ENCODE assay signal across 9 cellular contexts in genomic region chr2:26849056-26850001, GRCh38. TPM values are rescaled to one million over a fixed set of nuclear protein-coding genes. Genes with fewer than 3 reads are reported as not detected.
DNase-seq lines count a peak whose midpoint lies in the region; ATAC-seq, FAIRE-seq and TF ChIP-seq lines count a peak whose summit lies in the region.
"Had no signal": no experiment of that assay in that cellular context is flagged by ENCODE, and none has a peak within 500 bp of the region (broad histone marks: within the 10 kb centered on the region; RNA-seq: fewer than 3 reads in every experiment).

No MANE protein-coding gene starts in this region.

- 1 to 2% (median 2%) methylated on average over 56 to 76 of the region's 76 CpGs for WGBS in small intestine, 3 donors

- peak overlapping the region; percentile 72 for H3K4me3 Mint-ChIP-seq in CD8-positive, alpha-beta T cell
- H3K4me3 Mint-ChIP-seq in mesothelial cell of epicardium = peak overlapping the region; percentile 58

- H3K9me3 ChIP-seq in CD8-positive, alpha-beta T cell (ENCODE audit: low read length) = no peaks in the 10 kb centered on the region
- H3K9me3 ChIP-seq in small intestine (ENCODE audit: control insufficient read depth, low read depth) (no peaks in the 10 kb centered on the region), Karpas-422 (ENCODE audit: low read length) (no peaks in the 10 kb centered on the region)

- no peak overlapping the region for H3K9ac ChIP-seq in Karpas-422 (ENCODE audit: low read length)

- H3K36me3 ChIP-seq in CD8-positive, alpha-beta T cell (ENCODE audit: insufficient read depth, low read length) = no peaks in the 10 kb centered on the region
- H3K36me3 ChIP-seq in small intestine (ENCODE audit: control insufficient read depth in 2 of 2, insufficient read depth in 2 of 2, low read length in 2 of 2) (no peaks in the 10 kb centered on the region), Karpas-422 (ENCODE audit: insufficient read depth, low read length) (no peaks in the 10 kb centered on the region)

- H3K9me3 Mint-ChIP-seq in CD8-positive, alpha-beta T cell = no peaks in the 10 kb centered on the region
- no peaks in the 10 kb centered on the region for H3K9me3 Mint-ChIP-seq in mesothelial cell of epicardium

- no peak for ATAC-seq in CD8-positive, alpha-beta T cell

- TF ChIP-seq POLR2A in GM12892 (IDR thresholded peaks at IDR 0.05; ENCODE audit: low read depth, low read length) = no peak

- peak overlapping the region; percentile 43 for H3K4me3 ChIP-seq in CD8-positive, alpha-beta T cell (ENCODE audit: low read depth, low read length)
- no peak overlapping the region for H3K4me3 ChIP-seq in small intestine (ENCODE audit: low read depth in 1 of 2, low read length in 2 of 2)
- no peak overlapping the region for H3K4me3 ChIP-seq in Karpas-422 (ENCODE audit: low read length)

- H3K4me1 ChIP-seq in CD8-positive, alpha-beta T cell (ENCODE audit: insufficient read depth, low read length) = peaks cover 33% of the 10 kb centered on the region
- H3K4me1 ChIP-seq in small intestine (ENCODE audit: control insufficient read depth in 2 of 2, insufficient read depth in 1 of 2, low read depth in 1 of 2, low read length in 1 of 2) = no peaks in the 10 kb centered on the region
- peaks cover 9% of the 10 kb centered on the region; the same call in 1 of the 2 replicates for H3K4me1 ChIP-seq in Karpas-422 (ENCODE audit: low read length)

- H3K27me3 Mint-ChIP-seq in CD8-positive, alpha-beta T cell (ENCODE audit: low read depth) = peaks cover 60% of the 10 kb centered on the region
- peaks cover 87% of the 10 kb centered on the region for H3K27me3 Mint-ChIP-seq in mesothelial cell of epicardium (ENCODE audit: low read depth)

- POLR2A ChIA-PET in CD8-positive, alpha-beta T cell (lab: Charles Lee) = interaction anchor here (0.5 to 1.1 kb wide), 2 partner anchors 15 to 67 kb away, joined by 3 read pairs; no protein-coding TSS in a partner anchor

- H3K9me2 ChIP-seq in Karpas-422 (replicated peaks; ENCODE audit: insufficient read depth, low read length) = no peaks in the 10 kb centered on the region

- no peak overlapping the region for H3K4me2 ChIP-seq in Karpas-422 (ENCODE audit: low read depth, low read length, poor library complexity, severe bottlenecking)

- H3K36me3 Mint-ChIP-seq in CD8-positive, alpha-beta T cell = no peaks in the 10 kb centered on the region
- no peaks in the 10 kb centered on the region for H3K36me3 Mint-ChIP-seq in mesothelial cell of epicardium

- H3K27ac ChIP-seq in CD8-positive, alpha-beta T cell (ENCODE audit: low read depth, low read length) = no peak overlapping the region
- H3K27ac ChIP-seq in small intestine (ENCODE audit: low read depth in 1 of 2, low read length in 1 of 2) (no peak overlapping the region), Karpas-422 (ENCODE audit: low read length) (no peak overlapping the region)

- peaks cover 20% of the 10 kb centered on the region for H3K4me1 Mint-ChIP-seq in CD8-positive, alpha-beta T cell (ENCODE audit: low read depth)
- peaks cover 19% of the 10 kb centered on the region for H3K4me1 Mint-ChIP-seq in mesothelial cell of epicardium

- FAIRE-seq in small intestine (lab: Jason Lieb, UNC) = no peak
- no peak for FAIRE-seq in GM12892 (lab: Jason Lieb, UNC)

- peaks cover 43% of the 10 kb centered on the region for H3K27me3 ChIP-seq in CD8-positive, alpha-beta T cell (ENCODE audit: insufficient read depth, low read length)
- H3K27me3 ChIP-seq in small intestine (ENCODE audit: control insufficient read depth in 2 of 2, insufficient read depth in 2 of 2, low read length in 2 of 2) (peaks cover 18 to 51% of the 10 kb centered on the region in 2 donors), Karpas-422 (ENCODE audit: low read length) (no peaks in the 10 kb centered on the region)

- DNase-seq in CD8-positive, alpha-beta T cell = peak in 2 of 7 experiments; percentile 16 to 51
- DNase-seq in NCI-H1092 (lab: John Stamatoyannopoulos, UW) (peak; percentile 7), mesothelial cell of epicardium (ENCODE audit: low spot score in 2 of 2, unreplicated experiment in 2 of 2) (no peak), small intestine (no peak), GM12892 (ENCODE audit: insufficient read length) (no peak), LoVo (ENCODE audit: low spot score) (no peak), Karpas-422 (no peak)
- peak; percentile 7 for DNase-seq in activated naive CD4-positive, alpha-beta T cell treated with Interleukin-2 at 50 U/mL for 16 hours

- CTCF ChIA-PET in CD8-positive, alpha-beta T cell (lab: Charles Lee) = interaction anchor here (0.6 to 2.1 kb wide), 4 partner anchors 8 to 73 kb away, joined by 3 to 7 read pairs (median 3); no protein-coding TSS in a partner anchor

- H3K79me2 ChIP-seq in Karpas-422 (ENCODE audit: low read length) = no peaks in the 10 kb centered on the region

- TF ChIP-seq CTCF in CD8-positive, alpha-beta T cell (IDR thresholded peaks at IDR 0.05) = no peak
- no peak for TF ChIP-seq CTCF in mesothelial cell of epicardium (IDR thresholded peaks at IDR 0.05; ENCODE audit: unreplicated experiment)

- no peak overlapping the region for H3K27ac Mint-ChIP-seq in CD8-positive, alpha-beta T cell
- no peak overlapping the region for H3K27ac Mint-ChIP-seq in mesothelial cell of epicardium

- H4K20me1 ChIP-seq in Karpas-422 (ENCODE audit: insufficient read depth, low read depth, low read length) = no peaks in the 10 kb centered on the region

- no peak overlapping the region for H2AFZ ChIP-seq in Karpas-422 (ENCODE audit: low read length)

- intact Hi-C loops in CD8-positive, alpha-beta T cell (cut with DNase I, micrococcal nuclease) = loop anchor here (5.0 to 10.0 kb wide), 3 partner anchors 168 to 435 kb away; partner anchors contain the start of gene TRIM54 (in 2 of the 2)

RNA-seq across cellular contexts. Expression of gene DPYSL5, which starts 1.4 kb away (rescaled TPM):
- not detected for total RNA-seq in CD8-positive, alpha-beta T cell
- 2.5 to 2.8 TPM (median 2.8 TPM) in 3 replicates for total RNA-seq in mesothelial cell of epicardium
- polyA plus RNA-seq in small intestine = 1 to 10 TPM in 1 of 3 donors, under 1 TPM in 1, not detected in 1; 0.27 to 1.2 TPM
- not detected for polyA plus RNA-seq in GM12892 (2012; ENCODE audit: missing spikeins)
- not detected in 2 replicates for total RNA-seq in Karpas-422 (2014; rRNA removed; shearing (Covaris generic); ENCODE audit: low replicate concordance)
- total RNA-seq: fibroblast of lung had no signal
- polyA plus RNA-seq: fibroblast of lung had no signal

Comparison
In these comparisons a context has a peak if more than half of its experiments do, and no peak if none do; other contexts are left out.
1. DNase-seq: peak in NCI-H1092 (single experiment) and activated naive CD4-positive, alpha-beta T cell treated with Interleukin-2 at 50 U/mL for 16 hours (single experiment); none in mesothelial cell of epicardium (0 of 2), small intestine (single experiment), GM12892 (single experiment), LoVo (single experiment) and Karpas-422 (single experiment).